ENCODE assay signal across 5 cellular contexts in genomic region chrX:119750131-119750530, GRCh38. TPM values are rescaled to one million over a fixed set of nuclear protein-coding genes. Genes with fewer than 3 reads are reported as not detected.
"Had no signal": no experiment of that assay in that cellular context is flagged by ENCODE, and none has a peak within 500 bp of the region (broad histone marks: within the 10 kb centered on the region; RNA-seq: fewer than 3 reads in every experiment).

No MANE protein-coding gene starts in this region.

RNA-seq across cellular contexts. Expression of gene SOWAHD, which starts 8.3 kb away (rescaled TPM):
- total RNA-seq: kidney epithelial cell, mesothelial cell of epicardium, occipital lobe, psoas muscle, thoracic aorta had no signal
